ENCODE assay signal across 22 cellular contexts in genomic region chr9:80383347-80383746, GRCh38.
"Had no signal": no experiment of that assay in that cellular context is flagged by ENCODE, and none has a peak within 500 bp of the region (broad histone marks: within the 10 kb centered on the region; RNA-seq: fewer than 3 reads in every experiment).

No MANE protein-coding gene starts in this region.

- H3K4me2 ChIP-seq: KMS-11, SK-N-SH had no signal

- ATAC-seq: K562 had no signal

- H3K9ac ChIP-seq: KMS-11, SK-N-SH had no signal

- H3K27ac ChIP-seq: KMS-11 had no signal

- H3K4me3 ChIP-seq: K562 had no signal

- H3K9me3 ChIP-seq: SK-N-SH had no signal

- FAIRE-seq: K562, RCC 7860 had no signal

- DNase-seq: Kasumi-1, MM.1S, NCI-H1105, NCI-H1417 treated with DMSO at 0.1 percent for 48 hours, NCI-H187, NCI-H2029, NCI-H2081 treated with DMSO at 0.1 percent for 48 hours, NCI-H2171, NCI-H226, NCI-H446, NCI-H510A, NCI-H524 treated with DMSO at 0.1 percent for 48 hours, NCI-H69, NCI-H774, Right ventricle myocardium superior, RPMI8226, SIG-M5, SK-N-SH, SW 1271 had no signal
